Comparison of ENCODE assay signal across 2 cellular contexts in the genomic region with DNA sequence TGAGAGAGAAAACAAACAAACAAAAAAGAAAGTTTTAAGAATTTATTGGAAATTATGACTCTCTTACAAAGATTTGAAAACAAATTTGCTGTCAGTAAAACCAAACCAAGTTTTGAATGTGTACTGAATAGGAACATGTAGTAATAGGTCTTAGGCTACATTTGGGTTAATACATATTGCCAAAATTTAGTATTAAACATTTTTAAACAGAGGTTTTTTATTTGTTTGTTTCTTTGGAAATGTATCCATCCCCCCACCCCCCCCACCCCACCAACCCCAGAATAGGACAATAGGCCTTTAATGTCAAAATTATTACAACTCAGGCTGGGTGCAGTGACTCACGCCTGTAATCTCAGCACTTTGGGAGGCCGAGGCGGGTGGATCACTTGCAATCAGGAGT.
TF ChIP-seq lines count a peak whose summit lies in the region.

No MANE protein-coding gene starts in this region.

TF ChIP-seq in HepG2, 621 proteins besides CTCF, POLR2A, EP300 and RAD21:
- TF ChIP-seq HNRNPK (IDR thresholded peaks at IDR 0.05; ENCODE audit: low read depth, low read length, poor library complexity, severe bottlenecking) (peak; percentile 91), ZNF557 (CRISPR knock-in tag; IDR thresholded peaks at IDR 0.05) (no peak), THAP11 (CRISPR knock-in tag; IDR thresholded peaks at IDR 0.05) (no peak)

TF ChIP-seq in K562, 482 proteins besides CTCF, POLR2A, EP300 and RAD21:
- TF ChIP-seq ZBTB49 (CRISPR knock-in tag; IDR thresholded peaks at IDR 0.05; ENCODE audit: borderline replicate concordance) = no peak
- peak; percentile 37 for TF ChIP-seq HNRNPK (IDR thresholded peaks at IDR 0.05; ENCODE audit: low read depth, low read length, poor library complexity, severe bottlenecking)
TF ChIP-seq in K562: peak in this region for 1.
